ENCODE assay signal across 1 cellular context in the genomic region with DNA sequence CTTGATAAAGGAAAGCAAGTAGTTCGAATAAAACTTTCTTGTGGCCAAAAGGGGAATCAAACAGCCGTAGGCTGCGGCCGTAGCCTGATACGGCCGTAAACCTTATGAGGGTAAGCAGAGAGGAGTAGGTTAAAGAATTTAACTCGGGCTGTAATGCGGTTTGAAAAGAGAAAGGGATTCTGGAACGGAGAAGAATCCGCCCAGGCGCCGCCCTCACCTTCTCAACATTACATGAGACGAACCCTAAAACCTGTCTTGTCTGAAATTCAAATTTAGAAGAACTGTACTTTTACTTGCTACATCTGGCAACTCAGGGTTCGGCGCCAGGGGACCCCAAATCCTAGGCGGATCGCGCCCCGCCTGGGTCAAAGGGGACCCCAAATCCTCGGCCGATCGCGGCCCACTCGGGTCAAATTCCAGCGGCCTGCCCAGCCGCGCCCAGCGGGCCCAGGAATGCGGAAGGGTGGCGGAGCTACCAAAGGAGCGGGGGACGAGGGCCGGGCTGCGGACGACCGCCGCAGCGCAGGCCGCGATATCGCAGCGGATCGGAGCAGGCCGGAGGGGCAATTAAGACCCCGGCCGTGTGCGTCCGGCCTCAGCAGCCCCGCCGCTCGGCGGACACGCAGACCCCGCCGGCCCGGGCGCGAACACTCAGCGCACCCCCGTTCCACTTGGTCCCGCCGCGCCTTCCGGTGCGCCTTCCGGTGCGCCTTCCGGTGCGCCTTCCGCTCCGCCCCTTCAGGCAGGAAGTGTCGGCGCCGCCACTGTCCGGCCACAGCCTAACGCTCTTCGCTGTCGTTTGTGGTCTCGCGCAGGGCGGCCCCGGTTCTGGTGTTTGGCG.
TF ChIP-seq lines count a peak whose summit lies in the region.

Gene MYL12B (plus strand): TSS at position 741 of the 841 bp plus-strand sequence. CDS start 10,766 bp downstream, outside the sequence.

TF ChIP-seq in H1, 55 proteins besides CTCF, POLR2A, EP300 and RAD21:
- TF ChIP-seq BACH1 (IDR thresholded peaks at IDR 0.05; ENCODE audit: low read length) (no peak), TAF7 (optimal IDR thresholded peaks at IDR 0.05; ENCODE audit: borderline replicate concordance, low read depth, low read length) (peak; percentile 14), HDAC2 (IDR thresholded peaks at IDR 0.05; ENCODE audit: borderline replicate concordance in 1 of 2, low read depth in 2 of 2, low read length in 2 of 2) (peak in 1 of 2 experiments; percentile 21; a peak in 1 of 4 replicates), ASH2L (IDR thresholded peaks at IDR 0.05; ENCODE audit: low read length) (peak; percentile 96), TEAD4 (IDR thresholded peaks at IDR 0.05; ENCODE audit: low read depth, low read length) (peak; percentile 98), CTBP2 (IDR thresholded peaks at IDR 0.05; ENCODE audit: borderline replicate concordance, insufficient read depth, insufficient read length, low read length) (no peak), JUND (IDR thresholded peaks at IDR 0.05; ENCODE audit: low read length) (peak; percentile 92), POLR2AphosphoS5 (IDR thresholded peaks at IDR 0.05; ENCODE audit: low read depth, low read length) (peak; percentile 79), GABPA (IDR thresholded peaks at IDR 0.05; ENCODE audit: borderline replicate concordance, insufficient read depth, low read length) (peak; percentile 90), JUN (IDR thresholded peaks at IDR 0.05; ENCODE audit: low read depth, low read length) (no peak), TAF1 (IDR thresholded peaks at IDR 0.05; ENCODE audit: low read depth, low read length) (peak; percentile 73), TBP (IDR thresholded peaks at IDR 0.05; ENCODE audit: low read depth, low read length) (peak; percentile 26; the same call in 1 of the 2 replicates), PHF8 (conservative IDR thresholded peaks at IDR 0.05; ENCODE audit: low read depth, low read length) (peak; percentile 85), TCF12 (IDR thresholded peaks at IDR 0.05; ENCODE audit: low read depth, low read length) (no peak), SIX5 (IDR thresholded peaks at IDR 0.05; ENCODE audit: low read depth, low read length) (peak; percentile 26; the same call in 1 of the 2 replicates), EGR1 (IDR thresholded peaks at IDR 0.05; ENCODE audit: borderline replicate concordance, low read depth, low read length) (peak; percentile 61; the same call in 1 of the 2 replicates), SP4 (IDR thresholded peaks at IDR 0.05; ENCODE audit: low read length) (peak; percentile 51; the same call in 1 of the 2 replicates), YY1 (IDR thresholded peaks at IDR 0.05; ENCODE audit: low read depth, low read length) (0 out of 2 replicates have a peak, but pooled peaks have one; percentile 5), SAP30 (IDR thresholded peaks at IDR 0.05; ENCODE audit: insufficient read depth, insufficient replicate concordance, low read length) (peak; percentile 20), KDM4A (IDR thresholded peaks at IDR 0.05; ENCODE audit: low read depth, low read length, severe bottlenecking) (peak; percentile 62), HDAC6 (IDR thresholded peaks at IDR 0.05; ENCODE audit: low read depth, low read length) (no peak), SRF (IDR thresholded peaks at IDR 0.05; ENCODE audit: low read depth, low read length) (no peak), MAFK (IDR thresholded peaks at IDR 0.05; ENCODE audit: low read depth, low read length) (no peak), CHD2 (IDR thresholded peaks at IDR 0.05; ENCODE audit: low read length) (no peak), CHD1 (IDR thresholded peaks at IDR 0.05; ENCODE audit: low read depth, low read length) (peak; percentile 86), SIN3A (conservative IDR thresholded peaks at IDR 0.05 in 1 of 2, IDR thresholded peaks at IDR 0.05 in 1 of 2; ENCODE audit: low read depth in 1 of 2, low read length in 2 of 2) (peak; percentile 76 to 79; a peak in 1 of 4 replicates), SUZ12 (IDR thresholded peaks at IDR 0.05; ENCODE audit: low read length) (no peak)
- TF ChIP-seq, protein P1, sequence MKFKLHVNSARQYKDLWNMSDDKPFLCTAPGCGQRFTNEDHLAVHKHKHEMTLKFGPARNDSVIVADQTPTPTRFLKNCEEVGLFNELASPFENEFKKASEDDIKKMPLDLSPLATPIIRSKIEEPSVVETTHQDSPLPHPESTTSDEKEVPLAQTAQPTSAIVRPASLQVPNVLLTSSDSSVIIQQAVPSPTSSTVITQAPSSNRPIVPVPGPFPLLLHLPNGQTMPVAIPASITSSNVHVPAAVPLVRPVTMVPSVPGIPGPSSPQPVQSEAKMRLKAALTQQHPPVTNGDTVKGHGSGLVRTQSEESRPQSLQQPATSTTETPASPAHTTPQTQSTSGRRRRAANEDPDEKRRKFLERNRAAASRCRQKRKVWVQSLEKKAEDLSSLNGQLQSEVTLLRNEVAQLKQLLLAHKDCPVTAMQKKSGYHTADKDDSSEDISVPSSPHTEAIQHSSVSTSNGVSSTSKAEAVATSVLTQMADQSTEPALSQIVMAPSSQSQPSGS (IDR thresholded peaks at IDR 0.05; ENCODE audit: low read length): no peak
- TF ChIP-seq, protein P2, sequence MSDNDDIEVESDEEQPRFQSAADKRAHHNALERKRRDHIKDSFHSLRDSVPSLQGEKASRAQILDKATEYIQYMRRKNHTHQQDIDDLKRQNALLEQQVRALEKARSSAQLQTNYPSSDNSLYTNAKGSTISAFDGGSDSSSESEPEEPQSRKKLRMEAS (IDR thresholded peaks at IDR 0.05): peak; percentile 46; the same call in 1 of the 2 replicates
